In the genomic region with DNA sequence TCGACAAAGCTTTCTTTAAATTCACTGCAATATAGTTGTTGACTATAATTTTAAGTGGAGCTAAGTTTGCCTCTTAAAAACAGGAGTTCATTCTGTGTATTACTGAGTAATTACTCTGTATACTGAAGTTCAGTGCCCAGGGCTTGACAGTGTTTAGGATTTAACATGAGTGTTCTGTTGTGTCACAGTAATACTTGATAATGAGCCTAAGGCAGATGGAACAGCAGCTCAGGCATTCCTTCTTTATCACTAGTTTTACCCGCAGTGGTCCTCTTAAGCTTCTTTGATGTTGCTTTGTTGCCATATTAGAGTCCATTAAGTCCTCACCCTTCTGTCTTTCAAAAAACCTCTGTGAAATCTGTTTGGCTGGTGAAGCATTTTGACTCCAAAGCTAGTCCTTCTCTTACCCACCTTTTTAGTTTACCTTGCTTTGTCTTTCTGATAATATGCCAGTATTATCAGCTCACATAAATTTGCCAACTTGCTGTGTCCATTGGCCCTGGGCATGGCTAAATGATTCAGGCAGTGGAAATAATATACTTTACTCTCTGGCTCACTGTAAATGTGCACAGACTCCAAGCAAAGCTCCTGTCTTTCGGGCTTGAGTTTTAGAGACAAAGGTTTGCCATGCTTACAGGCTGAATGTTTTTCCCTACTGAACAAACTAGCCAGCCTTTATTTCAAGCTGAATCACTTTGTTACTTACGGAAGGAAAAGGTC, we compare ENCODE assay signal across 10 cellular contexts. TPM values are rescaled to one million over a fixed set of nuclear protein-coding genes. Genes with fewer than 3 reads are reported as not detected.
DNase-seq lines count a peak whose midpoint lies in the region; ATAC-seq, FAIRE-seq and TF ChIP-seq lines count a peak whose summit lies in the region.
"Had no signal": no experiment of that assay in that cellular context is flagged by ENCODE, and none has a peak within 500 bp of the region (broad histone marks: within the 10 kb centered on the region; RNA-seq: fewer than 3 reads in every experiment).

No MANE protein-coding gene starts in this region.

- POLR2A ChIA-PET in SK-N-SH (lab: Yijun Ruan, JAX), result no interaction called here

- H3K36me3 Mint-ChIP-seq in osteocyte (ENCODE audit: unreplicated experiment), result peaks cover 21% of the 10 kb centered on the region

- DNase-seq in H54 (ENCODE audit: insufficient read length, low spot score) (no peak), SK-N-SH (no peak), gastrocnemius medialis (no peak), osteocyte (ENCODE audit: extremely low spot score, unreplicated experiment) (no peak), DMS114 treated with DMSO at 0.1 percent for 48 hours (lab: John Stamatoyannopoulos, UW; ENCODE audit: unreplicated experiment) (no peak), MV-4-11 (lab: John Stamatoyannopoulos, UW) (no peak)
- DNase-seq: NCI-H226 had no signal

- H3K9me3 ChIP-seq in SK-N-SH (no peaks in the 10 kb centered on the region), gastroesophageal sphincter (no peaks in the 10 kb centered on the region), gastrocnemius medialis (no peaks in the 10 kb centered on the region)

- in situ Hi-C loops in gastrocnemius medialis (cut with MboI; ENCODE audit: low sequenced_read_pairs in 4 of 4), result no loop called here

- TF ChIP-seq CTCF in SK-N-SH (IDR thresholded peaks at IDR 0.05) (no peak), gastroesophageal sphincter (IDR thresholded peaks at IDR 0.05) (no peak), gastrocnemius medialis (IDR thresholded peaks at IDR 0.05 in 4 of 5, conservative IDR thresholded peaks at IDR 0.05 in 1 of 5) (no peak), osteocyte (IDR thresholded peaks at IDR 0.05) (no peak)

- H3K4me1 ChIP-seq in SK-N-SH (ENCODE audit: control insufficient read depth in 1 of 2, insufficient read depth in 2 of 2, low read depth in 1 of 2, low read length in 1 of 2) (peaks cover 3 to 19% of the 10 kb centered on the region in 2 experiments; a peak in 3 of 4 replicates), gastroesophageal sphincter (peaks cover 0 to 72% (median 23%) of the 10 kb centered on the region in 3 donors), gastrocnemius medialis (peaks cover 18 to 26% of the 10 kb centered on the region in 2 donors)

- H3K9me2 ChIP-seq in SK-N-SH, result no peaks in the 10 kb centered on the region

- H3K4me1 Mint-ChIP-seq in osteocyte (ENCODE audit: unreplicated experiment), result peaks cover 17% of the 10 kb centered on the region

- no peak overlapping the region for H2AFZ ChIP-seq in SK-N-SH (ENCODE audit: low read depth)

- peak overlapping the region; percentile 29; the same call in 1 of the 2 replicates for H3K4me2 ChIP-seq in SK-N-SH

- no peaks in the 10 kb centered on the region for H3K27me3 Mint-ChIP-seq in osteocyte (ENCODE audit: unreplicated experiment)

- H3K4me3 ChIP-seq in SK-N-SH (ENCODE audit: low read depth in 2 of 2, low read length in 1 of 2) (no peak overlapping the region), gastroesophageal sphincter (no peak overlapping the region), gastrocnemius medialis (no peak overlapping the region)

- CTCF ChIA-PET in SK-N-SH (lab: Yijun Ruan, JAX), result interaction anchor here (0.6 to 2.0 kb wide), 7 partner anchors 9 to 400 kb away, joined by 3 to 6 read pairs (median 4); a partner anchor contains a TSS

- WGBS in SK-N-SH (ENCODE audit: low lambda C conversion rate), result 65% methylated on average over 4 of the region's 4 CpGs
- 26 to 36% methylated on average over 4 of the region's 4 CpGs for WGBS in gastroesophageal sphincter (ENCODE audit: low coverage in 1 of 2), 2 donors

- no peak for TF ChIP-seq POLR2A in H54 (IDR thresholded peaks at IDR 0.05; ENCODE audit: low read depth, low read length)
- TF ChIP-seq POLR2A in gastroesophageal sphincter (IDR thresholded peaks at IDR 0.05), result no peak
- no peak for TF ChIP-seq POLR2A in gastrocnemius medialis (IDR thresholded peaks at IDR 0.05)

- H3K27ac ChIP-seq in SK-N-SH (ENCODE audit: low read depth in 2 of 2, low read length in 1 of 2), result peak overlapping the region; percentile 16 to 29; a peak in 3 of 4 replicates
- H3K27ac ChIP-seq in gastroesophageal sphincter, result peak overlapping the region; percentile 5 to 63 (median 58)
- peak overlapping the region; percentile 44 to 56 (median 48) for H3K27ac ChIP-seq in gastrocnemius medialis

- H3K36me3 ChIP-seq in SK-N-SH (replicated peaks in 1 of 2; ENCODE audit: control insufficient read depth in 1 of 2, insufficient read depth in 2 of 2, low read length in 1 of 2) (peaks cover 8 to 24% of the 10 kb centered on the region in 2 experiments), gastroesophageal sphincter (peaks cover 0 to 7% of the 10 kb centered on the region in 2 donors), gastrocnemius medialis (peaks cover 0 to 13% of the 10 kb centered on the region in 2 donors)

- peaks cover 8% of the 10 kb centered on the region for H3K9me3 Mint-ChIP-seq in osteocyte (ENCODE audit: unreplicated experiment)

- TF ChIP-seq RAD21 in SK-N-SH (IDR thresholded peaks at IDR 0.05; ENCODE audit: low read length), result no peak

- TF ChIP-seq EP300 in SK-N-SH (IDR thresholded peaks at IDR 0.05; ENCODE audit: borderline replicate concordance in 1 of 2, low read depth in 1 of 2, low read length in 1 of 2) (no peak), gastroesophageal sphincter (IDR thresholded peaks at IDR 0.05) (no peak)

- H3K4me3 Mint-ChIP-seq in osteocyte (ENCODE audit: unreplicated experiment), result no peak overlapping the region

- H3F3A ChIP-seq in SK-N-SH (replicated peaks; ENCODE audit: insufficient read depth), result peaks cover 9% of the 10 kb centered on the region

- intact Hi-C loops in gastrocnemius medialis (cut with DNase I; ENCODE audit: low total_unique reads), result loop anchor here (2.0 kb wide), 1 partner anchor 42 kb away; a partner anchor contains a TSS

- FAIRE-seq in H54 (lab: Jason Lieb, UNC), result peak; percentile 55
- FAIRE-seq: islet of Langerhans had no signal

- no peak for ATAC-seq in gastroesophageal sphincter
- ATAC-seq in gastrocnemius medialis, result peak in 1 of 2 donors; percentile 39
- no peak for ATAC-seq in GM18873 (IDR thresholded peaks at IDR 0.05; ENCODE audit: low FRiP score, unreplicated experiment)

- no peak overlapping the region for H3K27ac Mint-ChIP-seq in osteocyte (ENCODE audit: unreplicated experiment)

- H4K20me1 ChIP-seq in SK-N-SH (ENCODE audit: insufficient read depth), result peaks cover 29% of the 10 kb centered on the region

- peaks cover 99% of the 10 kb centered on the region for H3K79me2 ChIP-seq in SK-N-SH (ENCODE audit: insufficient read depth)

- H3K27me3 ChIP-seq in SK-N-SH (ENCODE audit: insufficient read depth), result no peaks in the 10 kb centered on the region
- no peaks in the 10 kb centered on the region for H3K27me3 ChIP-seq in gastroesophageal sphincter
- no peaks in the 10 kb centered on the region for H3K27me3 ChIP-seq in gastrocnemius medialis

- H3K9ac ChIP-seq in SK-N-SH, result no peak overlapping the region; the same call in 1 of the 2 replicates

TF ChIP-seq in SK-N-SH, 30 proteins besides CTCF, POLR2A, EP300 and RAD21 (continues in another document):
- TF ChIP-seq GATA2 (CRISPR knock-in tag; IDR thresholded peaks at IDR 0.05) (no peak), YY1 (IDR thresholded peaks at IDR 0.05; ENCODE audit: low read depth) (no peak), TAF1 (IDR thresholded peaks at IDR 0.05; ENCODE audit: borderline replicate concordance, low read depth, low read length) (no peak), POLR2AphosphoS5 (IDR thresholded peaks at IDR 0.05; ENCODE audit: low read depth, low read length) (no peak), RFX5 (IDR thresholded peaks at IDR 0.05; ENCODE audit: low read length) (no peak), CHD2 (IDR thresholded peaks at IDR 0.05; ENCODE audit: low read length, partially characterized antibody) (no peak), FOSL2 (IDR thresholded peaks at IDR 0.05; ENCODE audit: borderline replicate concordance, low read depth) (no peak)
- TF ChIP-seq, protein P1, sequence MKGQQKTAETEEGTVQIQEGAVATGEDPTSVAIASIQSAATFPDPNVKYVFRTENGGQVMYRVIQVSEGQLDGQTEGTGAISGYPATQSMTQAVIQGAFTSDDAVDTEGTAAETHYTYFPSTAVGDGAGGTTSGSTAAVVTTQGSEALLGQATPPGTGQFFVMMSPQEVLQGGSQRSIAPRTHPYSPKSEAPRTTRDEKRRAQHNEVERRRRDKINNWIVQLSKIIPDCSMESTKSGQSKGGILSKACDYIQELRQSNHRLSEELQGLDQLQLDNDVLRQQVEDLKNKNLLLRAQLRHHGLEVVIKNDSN (IDR thresholded peaks at IDR 0.05; ENCODE audit: borderline replicate concordance, low read depth), result no peak

RNA-seq across cellular contexts. Expression of a gene that starts 17.7 kb away (rescaled TPM):
- 7.1 and 10.1 TPM in 2 replicates for polyA plus RNA-seq in SK-N-SH (2012; rRNA removed)
- 7.2 and 8.1 TPM in 2 replicates for polyA plus RNA-seq in SK-N-SH (2012; cell fraction: cytosol; rRNA removed)
- 10.4 and 18.9 TPM in 2 replicates for polyA plus RNA-seq in SK-N-SH (2012; cell fraction: nucleus; rRNA removed)
- total RNA-seq in gastroesophageal sphincter (10 to 100 TPM; 64.8 to 92.3 (median 76.9) TPM), gastrocnemius medialis (10 to 100 TPM; 54.4 to 67.6 (median 60.0) TPM), osteocyte (61.1 and 62.5 TPM in 2 replicates)

RNA-seq across cellular contexts. Expression of a gene that starts 32.4 kb away (rescaled TPM):
- 26.1 and 28.3 TPM in 2 replicates for polyA plus RNA-seq in SK-N-SH (2012; rRNA removed)
- 20.6 and 25.1 TPM in 2 replicates for polyA plus RNA-seq in SK-N-SH (2012; cell fraction: cytosol; rRNA removed)
- 13.4 and 19.7 TPM in 2 replicates for polyA plus RNA-seq in SK-N-SH (2012; cell fraction: nucleus; rRNA removed)
- 100 to 1,000 TPM in 1 of 4 donors, 10 to 100 TPM in 3; 62.4 to 155 (median 65.5) TPM for total RNA-seq in gastroesophageal sphincter
- total RNA-seq in gastrocnemius medialis, result 10 to 100 TPM in 3 of 4 donors, 1 to 10 TPM in 1; 5.9 to 17.1 (median 14.0) TPM
- 36.5 and 37.0 TPM in 2 replicates for total RNA-seq in osteocyte

RNA-seq across cellular contexts. Expression of a gene that starts 41.7 kb away (rescaled TPM):
- polyA plus RNA-seq in SK-N-SH (2012; rRNA removed), result 3.0 and 3.3 TPM in 2 replicates
- polyA plus RNA-seq in SK-N-SH (2012; cell fraction: cytosol; rRNA removed), result 2.6 and 3.3 TPM in 2 replicates
- 1.3 and 1.5 TPM in 2 replicates for polyA plus RNA-seq in SK-N-SH (2012; cell fraction: nucleus; rRNA removed)
- total RNA-seq in gastroesophageal sphincter, result 1 to 10 TPM; 3.2 to 9.2 (median 5.1) TPM
- 1 to 10 TPM; 1.4 to 3.3 (median 1.7) TPM for total RNA-seq in gastrocnemius medialis
- total RNA-seq in osteocyte, result 8.6 and 10.0 TPM in 2 replicates

RNA-seq across cellular contexts. Expression of a gene that starts 42.2 kb away (rescaled TPM):
- 11.5 and 16.8 TPM in 2 replicates for polyA plus RNA-seq in SK-N-SH (2012; rRNA removed)
- 7.7 and 8.1 TPM in 2 replicates for polyA plus RNA-seq in SK-N-SH (2012; cell fraction: cytosol; rRNA removed)
- polyA plus RNA-seq in SK-N-SH (2012; cell fraction: nucleus; rRNA removed), result 41.9 and 60.0 TPM in 2 replicates
- total RNA-seq in gastroesophageal sphincter (10 to 100 TPM in 3 of 4 donors, 1 to 10 TPM in 1; 7.1 to 21.9 (median 12.6) TPM), gastrocnemius medialis (10 to 100 TPM in 1 of 4 donors, 1 to 10 TPM in 3; 6.5 to 11.2 (median 8.4) TPM), osteocyte (15.3 and 19.7 TPM in 2 replicates)

RNA-seq across cellular contexts. Expression of a gene that starts 59.4 kb away (rescaled TPM):
- polyA plus RNA-seq in SK-N-SH (2012; rRNA removed), result 0.02 and 0.05 TPM in 2 replicates
- under 0.01 and 0.01 TPM in 2 replicates for polyA plus RNA-seq in SK-N-SH (2012; cell fraction: cytosol; rRNA removed)
- polyA plus RNA-seq in SK-N-SH (2012; cell fraction: nucleus; rRNA removed), result 0.42 and 0.66 TPM in 2 replicates
- total RNA-seq in gastroesophageal sphincter, result under 1 TPM in 3 of 4 donors, not detected in 1; 0.15 to 0.93 (median 0.27) TPM
- under 1 TPM in 1 of 4 donors, not detected in 3; 0.32 TPM for total RNA-seq in gastrocnemius medialis
- 0.81 and 1.6 TPM in 2 replicates for total RNA-seq in osteocyte
